Comparison of ENCODE assay signal across 23 cellular contexts in genomic region chr9:95831810-95832209, GRCh38. TPM values are rescaled to one million over a fixed set of nuclear protein-coding genes. Genes with fewer than 3 reads are reported as not detected.
DNase-seq lines count a peak whose midpoint lies in the region; ATAC-seq and TF ChIP-seq lines count a peak whose summit lies in the region.
"Had no signal": no experiment of that assay in that cellular context is flagged by ENCODE, and none has a peak within 500 bp of the region (broad histone marks: within the 10 kb centered on the region; RNA-seq: fewer than 3 reads in every experiment).

No MANE protein-coding gene starts in this region.

- H3K4me3 ChIP-seq in muscle layer of colon (ENCODE audit: low read depth in 1 of 2, low read length in 2 of 2) (no peak overlapping the region), sigmoid colon (no peak overlapping the region), testis (no peak overlapping the region), SJCRH30 (no peak overlapping the region)
- H3K4me3 ChIP-seq: GM23338, HAP-1, MG63, PC-9 had no signal

- TF ChIP-seq EP300 in sigmoid colon (IDR thresholded peaks at IDR 0.05), result no peak

- H3K4me1 ChIP-seq in muscle layer of colon (ENCODE audit: insufficient read depth, low read length), result peaks cover 46% of the 10 kb centered on the region
- peaks cover 0 to 56% (median 47%) of the 10 kb centered on the region in 4 donors for H3K4me1 ChIP-seq in sigmoid colon
- H3K4me1 ChIP-seq in testis, result peaks cover 14% of the 10 kb centered on the region
- H3K4me1 ChIP-seq in SJCRH30, result no peaks in the 10 kb centered on the region
- H3K4me1 ChIP-seq: HAP-1 had no signal

- no peaks in the 10 kb centered on the region for H3K9me3 ChIP-seq in muscle layer of colon (ENCODE audit: low read length)
- no peaks in the 10 kb centered on the region for H3K9me3 ChIP-seq in sigmoid colon
- no peaks in the 10 kb centered on the region for H3K9me3 ChIP-seq in testis
- H3K9me3 ChIP-seq in SJCRH30 (replicated peaks), result no peaks in the 10 kb centered on the region
- H3K9me3 ChIP-seq: Caco-2, HAP-1, MG63 had no signal

- H3K4me3 Mint-ChIP-seq in progenitor cell of endocrine pancreas (ENCODE audit: low read depth), result no peak overlapping the region
- H3K4me3 Mint-ChIP-seq: B cell; CD8-positive, alpha-beta T cell; GM23338; HFFc6 had no signal

- no peak overlapping the region for H3K9ac ChIP-seq in muscle layer of colon (ENCODE audit: low read length)

- peaks cover 6% of the 10 kb centered on the region for H3K27me3 Mint-ChIP-seq in progenitor cell of endocrine pancreas
- H3K27me3 Mint-ChIP-seq: B cell had no signal

- H3K27ac Mint-ChIP-seq in progenitor cell of endocrine pancreas, result no peak overlapping the region
- H3K27ac Mint-ChIP-seq: B cell; CD8-positive, alpha-beta T cell; GM23338; HFFc6 had no signal

- DNase-seq in left lobe of liver (ENCODE audit: low spot score), result no peak
- no peak for DNase-seq in sigmoid colon
- no peak for DNase-seq in testis
- DNase-seq in cortex of kidney (lab: John Stamatoyannopoulos, UW), result no peak
- DNase-seq in SJCRH30, result no peak
- DNase-seq in progenitor cell of endocrine pancreas (ENCODE audit: low spot score, unreplicated experiment), result no peak
- no peak for DNase-seq in RPMI8226
- DNase-seq: Caco-2; CD8-positive, alpha-beta T cell; HFFc6; IMR-90; KG1; MG63; NCI-H2029; NCI-H446 treated with DMSO at 0.1 percent for 48 hours; NCI-H526; PC-9; Right ventricle myocardium superior had no signal

- no peaks in the 10 kb centered on the region for H3K36me3 ChIP-seq in muscle layer of colon (ENCODE audit: insufficient read depth, low read length)
- H3K36me3 ChIP-seq in sigmoid colon, result no peaks in the 10 kb centered on the region
- H3K36me3 ChIP-seq in testis (ENCODE audit: low read depth, missing control alignments), result no peaks in the 10 kb centered on the region
- H3K36me3 ChIP-seq in SJCRH30, result no peaks in the 10 kb centered on the region
- H3K36me3 ChIP-seq: HAP-1, MG63 had no signal

- TF ChIP-seq POLR2A in sigmoid colon (IDR thresholded peaks at IDR 0.05) (no peak), testis (IDR thresholded peaks at IDR 0.05) (no peak)

- peak; percentile 50 for ATAC-seq in left lobe of liver
- ATAC-seq: CD8-positive, alpha-beta T cell had no signal

- H3K27me3 ChIP-seq in muscle layer of colon (ENCODE audit: control insufficient read depth in 1 of 2, insufficient read depth in 2 of 2, low read length in 2 of 2), result no peaks in the 10 kb centered on the region
- H3K27me3 ChIP-seq in sigmoid colon, result no peaks in the 10 kb centered on the region
- no peaks in the 10 kb centered on the region for H3K27me3 ChIP-seq in testis
- no peaks in the 10 kb centered on the region for H3K27me3 ChIP-seq in SJCRH30
- H3K27me3 ChIP-seq: MG63 had no signal

- no peak for TF ChIP-seq CTCF in sigmoid colon (IDR thresholded peaks at IDR 0.05)
- TF ChIP-seq CTCF in testis (IDR thresholded peaks at IDR 0.05), result no peak
- no peak for TF ChIP-seq CTCF in progenitor cell of endocrine pancreas (IDR thresholded peaks at IDR 0.05; ENCODE audit: unreplicated experiment)

- intact Hi-C loops in sigmoid colon (cut with DNase I) (no loop called here), testis (cut with DNase I; ENCODE audit: low total_unique reads) (no loop called here)

- no peaks in the 10 kb centered on the region for H3K4me1 Mint-ChIP-seq in progenitor cell of endocrine pancreas (ENCODE audit: low read depth)
- H3K4me1 Mint-ChIP-seq: B cell had no signal

- no peaks in the 10 kb centered on the region for H3K9me3 Mint-ChIP-seq in progenitor cell of endocrine pancreas (ENCODE audit: low read depth)
- H3K9me3 Mint-ChIP-seq: CD8-positive, alpha-beta T cell; GM23338; HFFc6 had no signal

- H3K27ac ChIP-seq in muscle layer of colon (ENCODE audit: low read depth, low read length), result peak overlapping the region; percentile 39
- peak overlapping the region in 3 of 4 donors; percentile 66 to 75 (median 68) for H3K27ac ChIP-seq in sigmoid colon
- H3K27ac ChIP-seq in testis, result peak overlapping the region; percentile 13 to 23
- no peak overlapping the region for H3K27ac ChIP-seq in SJCRH30
- H3K27ac ChIP-seq: C4-2B, PC-9 had no signal

- no peaks in the 10 kb centered on the region for H3K36me3 Mint-ChIP-seq in progenitor cell of endocrine pancreas (ENCODE audit: insufficient read depth)
- H3K36me3 Mint-ChIP-seq: CD8-positive, alpha-beta T cell had no signal

RNA-seq across cellular contexts. Expression of gene ERCC6L2, which starts 43.7 kb away (rescaled TPM):
- total RNA-seq in left lobe of liver (13.9 TPM), sigmoid colon (100 to 1,000 TPM in 1 of 4 donors, 10 to 100 TPM in 3; 69.2 to 130 (median 73.6) TPM), testis (100 to 1,000 TPM in 1 of 2 donors, 10 to 100 TPM in 1; 83.9 to 100 TPM), progenitor cell of endocrine pancreas (49.5 and 52.9 TPM in 2 replicates)
- polyA plus RNA-seq in sigmoid colon (10 to 100 TPM in 1 of 3 donors, 1 to 10 TPM in 2; 4.2 to 12.0 (median 6.7) TPM), testis (ENCODE audit: insufficient read depth, low read depth, low replicate concordance) (14.8 TPM)
- total RNA-seq in SJCRH30 (2014; rRNA removed; shearing (Covaris generic)), result 62.2 and 77.7 TPM in 2 replicates
